14 cellular contexts compared by ENCODE assay signal in genomic region chr5:142697356-142697807, GRCh38. TPM values are rescaled to one million over a fixed set of nuclear protein-coding genes. Genes with fewer than 3 reads are reported as not detected.
A peak's percentile ranks its signal among the peaks of the same experiment; 100 is the strongest.
DNase-seq lines count a peak whose midpoint lies in the region; ATAC-seq and TF ChIP-seq lines count a peak whose summit lies in the region.
"Had no signal": no experiment of that assay in that cellular context is flagged by ENCODE, and none has a peak within 500 bp of the region (broad histone marks: within the 10 kb centered on the region; RNA-seq: fewer than 3 reads in every experiment).

No MANE protein-coding gene starts in this region.

- no peak overlapping the region for H2BK5ac ChIP-seq in H9 (ENCODE audit: insufficient read length, low read length)

- H3K4me2 ChIP-seq in H9 (ENCODE audit: insufficient read depth, insufficient read length, low read length) (no peak overlapping the region), smooth muscle cell (peak overlapping the region; percentile 67), OCI-LY7 (ENCODE audit: low read length) (no peak overlapping the region)

- no peaks in the 10 kb centered on the region for H3K36me3 Mint-ChIP-seq in H9 (ENCODE audit: insufficient read depth in 1 of 3, low read depth in 3 of 3)
- H3K36me3 Mint-ChIP-seq in immature natural killer cell = no peaks in the 10 kb centered on the region

- H3K9me3 ChIP-seq in H9 (ENCODE audit: control insufficient read depth, low read depth, low read length) = no peaks in the 10 kb centered on the region
- no peaks in the 10 kb centered on the region for H3K9me3 ChIP-seq in breast epithelium
- H3K9me3 ChIP-seq in smooth muscle cell (replicated peaks; ENCODE audit: low read depth) = no peaks in the 10 kb centered on the region
- H3K9me3 ChIP-seq in OCI-LY7 (ENCODE audit: low read length) = no peaks in the 10 kb centered on the region

- H3K4me3 ChIP-seq in breast epithelium = peak overlapping the region in 1 of 3 donors; percentile 24
- H3K4me3 ChIP-seq in smooth muscle cell = no peak overlapping the region
- H3K4me3 ChIP-seq in OCI-LY7 (ENCODE audit: low read depth, low read length, poor library complexity, severe bottlenecking) = no peak overlapping the region
- H3K4me3 ChIP-seq: K562 had no signal

- no peak overlapping the region for H3K56ac ChIP-seq in H9 (ENCODE audit: insufficient read length, low read depth, low read length)

- no peak overlapping the region for H2AK5ac ChIP-seq in H9 (ENCODE audit: insufficient read length, low read length)

- H3K27ac Mint-ChIP-seq in H9 = no peak overlapping the region
- H3K27ac Mint-ChIP-seq in immature natural killer cell = no peak overlapping the region
- H3K27ac Mint-ChIP-seq: activated naive CD4-positive, alpha-beta T cell treated with anti-CD3 and anti-CD28 coated beads for 36 hours had no signal

- H2BK120ac ChIP-seq in H9 (ENCODE audit: low read depth, low read length, poor library complexity, severe bottlenecking) = no peak overlapping the region

- TF ChIP-seq CTCF in H9 (conservative IDR thresholded peaks at IDR 0.05) (no peak), breast epithelium (IDR thresholded peaks at IDR 0.05) (no peak), smooth muscle cell (IDR thresholded peaks at IDR 0.05; ENCODE audit: borderline replicate concordance, insufficient read depth, poor library complexity, severe bottlenecking) (no peak), OCI-LY7 (conservative IDR thresholded peaks at IDR 0.05; ENCODE audit: low read length) (no peak)

- H3K14ac ChIP-seq in H9 (ENCODE audit: insufficient read depth, low read length) = no peak overlapping the region

- H3K23ac ChIP-seq in H9 (ENCODE audit: insufficient read length, low read depth, low read length) = no peak overlapping the region

- H4K20me1 ChIP-seq in H9 (ENCODE audit: control insufficient read depth, insufficient read depth, insufficient read length) (no peaks in the 10 kb centered on the region), smooth muscle cell (ENCODE audit: low read depth) (no peaks in the 10 kb centered on the region), OCI-LY7 (ENCODE audit: insufficient read depth, low read length) (no peaks in the 10 kb centered on the region)

- H3K4me1 ChIP-seq in H9 (ENCODE audit: insufficient read depth, low read length) = peaks cover 13% of the 10 kb centered on the region; the same call in 1 of the 2 replicates
- H3K4me1 ChIP-seq in breast epithelium = peaks cover 0 to 11% of the 10 kb centered on the region in 2 donors
- H3K4me1 ChIP-seq in smooth muscle cell (ENCODE audit: low read depth) = peaks cover 10% of the 10 kb centered on the region
- no peaks in the 10 kb centered on the region for H3K4me1 ChIP-seq in OCI-LY7 (ENCODE audit: insufficient read depth, low read length, poor library complexity, severe bottlenecking)

- intact Hi-C loops in breast epithelium (cut with DNase I; ENCODE audit: low total_unique reads) (no loop called here), OCI-LY7 (cut with micrococcal nuclease; ENCODE audit: unreplicated experiment) (no loop called here)

- H3K4me3 Mint-ChIP-seq in H9 (no peak overlapping the region), immature natural killer cell (no peak overlapping the region)
- H3K4me3 Mint-ChIP-seq: activated naive CD4-positive, alpha-beta T cell treated with anti-CD3 and anti-CD28 coated beads for 36 hours had no signal

- no peak overlapping the region for H2BK15ac ChIP-seq in H9 (ENCODE audit: low read depth, low read length)

- no peak overlapping the region for H3K18ac ChIP-seq in H9 (ENCODE audit: insufficient read length, low read depth, low read length)

- no peaks in the 10 kb centered on the region for H3K27me3 ChIP-seq in H9 (ENCODE audit: insufficient read depth, low read length)
- H3K27me3 ChIP-seq in breast epithelium = no peaks in the 10 kb centered on the region
- H3K27me3 ChIP-seq in smooth muscle cell (ENCODE audit: low read depth) = no peaks in the 10 kb centered on the region

- H2BK12ac ChIP-seq in H9 (ENCODE audit: insufficient read length, low read depth, low read length) = no peak overlapping the region

- H3K9me2 ChIP-seq in OCI-LY7 (ENCODE audit: insufficient read depth, low read length) = no peaks in the 10 kb centered on the region

- H3K36me3 ChIP-seq in breast epithelium = no peaks in the 10 kb centered on the region
- H3K36me3 ChIP-seq in smooth muscle cell (ENCODE audit: low read depth) = no peaks in the 10 kb centered on the region
- H3K36me3 ChIP-seq in OCI-LY7 (ENCODE audit: insufficient read depth, low read length) = no peaks in the 10 kb centered on the region
- H3K36me3 ChIP-seq: WERI-Rb-1 had no signal

- H3K4ac ChIP-seq in H9 (ENCODE audit: low read depth, low read length) = no peak overlapping the region

- H4K91ac ChIP-seq in H9 (ENCODE audit: insufficient read length, low read depth, low read length) = no peak overlapping the region

- CTCF ChIA-PET in OCI-LY7 (lab: Charles Lee; ENCODE audit: unreplicated experiment) = no interaction called here

- H3K9ac ChIP-seq in H9 (ENCODE audit: extremely low read depth, insufficient read length, low read length) = no peak overlapping the region
- no peak overlapping the region for H3K9ac ChIP-seq in smooth muscle cell (ENCODE audit: low read depth)

- H3K27me3 Mint-ChIP-seq in H9 (ENCODE audit: low read depth) = no peaks in the 10 kb centered on the region
- peaks cover 2 to 7% (median 2%) of the 10 kb centered on the region in 3 donors for H3K27me3 Mint-ChIP-seq in immature natural killer cell (ENCODE audit: low read depth in 3 of 3)

- no peak overlapping the region for H4K5ac ChIP-seq in H9 (ENCODE audit: insufficient read length, low read depth, low read length)

- no TSS peak for BruUV-seq in OCI-LY7 (replicated peaks; lab: Mats Ljungman, UMichigan)

- DNase-seq in H9 = peak; percentile 18
- peak in 1 of 2 donors; percentile 40 for DNase-seq in breast epithelium (ENCODE audit: low spot score in 2 of 2)
- peak; percentile 83 for DNase-seq in iris pigment epithelial cell (ENCODE audit: low read depth)
- no peak for DNase-seq in smooth muscle cell (lab: John Stamatoyannopoulos, UW; ENCODE audit: unreplicated experiment)
- no peak for DNase-seq in OCI-LY7 (ENCODE audit: low spot score)
- no peak for DNase-seq in NCI-H128 (lab: John Stamatoyannopoulos, UW; ENCODE audit: unreplicated experiment)
- no peak for DNase-seq in immature natural killer cell
- DNase-seq: activated naive CD4-positive, alpha-beta T cell treated with anti-CD3 and anti-CD28 coated beads for 36 hours; DMS53; foreskin melanocyte; WERI-Rb-1 had no signal

- WGBS in H9 (ENCODE audit: extremely low coverage, insufficient read length, low lambda C conversion rate) = no CpG with 5 or more reads among the region's 5 CpGs
- WGBS in smooth muscle cell (ENCODE audit: low lambda C conversion rate) = 66% methylated on average over 5 of the region's 5 CpGs

- POLR2A ChIA-PET in OCI-LY7 (lab: Charles Lee) = no interaction called here

- no peaks in the 10 kb centered on the region for H3K79me1 ChIP-seq in H9 (ENCODE audit: insufficient read depth, low read depth, low read length, poor library complexity, severe bottlenecking)

- H3K9me3 Mint-ChIP-seq in H9 = peaks cover 0 to 5% of the 10 kb centered on the region in 2 experiments; a peak in 3 of 5 replicates
- no peaks in the 10 kb centered on the region for H3K9me3 Mint-ChIP-seq in immature natural killer cell
- H3K9me3 Mint-ChIP-seq: activated naive CD4-positive, alpha-beta T cell treated with anti-CD3 and anti-CD28 coated beads for 36 hours had no signal

- no peak overlapping the region for H3T11ph ChIP-seq in H9 (ENCODE audit: low read length)

- H3K79me2 ChIP-seq in H9 (ENCODE audit: insufficient read depth, low read length) (no peaks in the 10 kb centered on the region), smooth muscle cell (ENCODE audit: low read depth) (no peaks in the 10 kb centered on the region), OCI-LY7 (ENCODE audit: insufficient read depth, low read depth, low read length) (no peaks in the 10 kb centered on the region)

- ATAC-seq in GM18502 (IDR thresholded peaks at IDR 0.05; ENCODE audit: poor library complexity, unreplicated experiment) = no peak
- ATAC-seq: K562 had no signal

- H2AFZ ChIP-seq in H9 (ENCODE audit: low read length) = no peak overlapping the region
- no peak overlapping the region for H2AFZ ChIP-seq in smooth muscle cell (ENCODE audit: low read depth)
- H2AFZ ChIP-seq in OCI-LY7 (ENCODE audit: low read length) = no peak overlapping the region

- no peak for TF ChIP-seq POLR2A in breast epithelium (IDR thresholded peaks at IDR 0.05)

- H3K23me2 ChIP-seq in H9 (ENCODE audit: insufficient read length, low read depth, low read length, poor library complexity, severe bottlenecking) = no peaks in the 10 kb centered on the region

- peaks cover 3% of the 10 kb centered on the region for H3F3A ChIP-seq in smooth muscle cell (ENCODE audit: low read depth)

- H3K27ac ChIP-seq in H9 (ENCODE audit: insufficient read length, low read depth, low read length) = no peak overlapping the region
- H3K27ac ChIP-seq in breast epithelium = peak overlapping the region; percentile 50 to 86
- peak overlapping the region; percentile 72 for H3K27ac ChIP-seq in smooth muscle cell (ENCODE audit: low read depth)
- H3K27ac ChIP-seq in OCI-LY7 (ENCODE audit: low read depth, low read length, poor library complexity, severe bottlenecking) = no peak overlapping the region
- H3K27ac ChIP-seq: WERI-Rb-1 had no signal

- H3K4me1 Mint-ChIP-seq in H9 (peaks cover 38 to 42% of the 10 kb centered on the region in 2 experiments), immature natural killer cell (no peaks in the 10 kb centered on the region)

- no peak overlapping the region for H2BK20ac ChIP-seq in H9 (ENCODE audit: low read depth, low read length, poor library complexity, severe bottlenecking)

- no peak overlapping the region for H4K8ac ChIP-seq in H9 (replicated peaks; ENCODE audit: insufficient read length, low read depth, low read length)

RNA-seq across cellular contexts. Expression of gene FGF1, which starts 11.5 kb away (rescaled TPM):
- total RNA-seq in H9 (2021) = 3.2 and 4.6 TPM in 2 replicates
- total RNA-seq in breast epithelium = 10 to 100 TPM in 1 of 3 donors, 1 to 10 TPM in 1, under 1 TPM in 1; 0.32 to 20.3 (median 6.6) TPM
- total RNA-seq in smooth muscle cell = 36.5 and 111 TPM in 2 replicates
- 50.2 and 91.7 TPM in 2 replicates for polyA plus RNA-seq in smooth muscle cell
- total RNA-seq in OCI-LY7 (2014; rRNA removed; shearing (Covaris generic)) = not detected in 2 replicates
- not detected in 2 replicates for total RNA-seq in OCI-LY7 (2022)
- not detected for polyA plus RNA-seq in immature natural killer cell
- total RNA-seq: activated naive CD4-positive, alpha-beta T cell treated with anti-CD3 and anti-CD28 coated beads for 36 hours; K562 had no signal
- polyA plus RNA-seq: K562, neural cell had no signal

Comparison
In these comparisons a context has a peak if more than half of its experiments do, and no peak if none do; other contexts are left out.
1. DNase-seq: peak in H9 (single experiment) and iris pigment epithelial cell (single experiment); none in smooth muscle cell (single experiment), OCI-LY7 (single experiment), NCI-H128 (single experiment) and immature natural killer cell (0 of 3).
2. H3K27ac ChIP-seq: peak in breast epithelium (2 of 2) and smooth muscle cell (single experiment); none in H9 (single experiment) and OCI-LY7 (single experiment).